24 cellular contexts compared by ENCODE assay signal in genomic region chr13:78709028-78709427, GRCh38.
"Had no signal": no experiment of that assay in that cellular context is flagged by ENCODE, and none has a peak within 500 bp of the region (broad histone marks: within the 10 kb centered on the region; RNA-seq: fewer than 3 reads in every experiment).

No MANE protein-coding gene starts in this region.

- H3K36me3 Mint-ChIP-seq: activated naive CD4-positive, alpha-beta T cell treated with anti-CD3 and anti-CD28 coated beads, Interleukin-2, amount 10 ng/mL, durations not matched to agents 7 days and 5 days; mesothelial cell of epicardium; natural killer cell treated with Interleukin-12 subunit alpha and Interleukin-12 subunit beta and Interleukin-15 and Interleukin-18, amount 100 ng/mL, for 72 hours; stimulated activated memory B cell treated with anti-CD40 and anti-IgM and Interleukin-4, amounts not matched to agents 10 μg/mL and 1 μg/mL and 100 μg/mL, for 72 hours; T-cell; type B pancreatic cell had no signal

- DNase-seq: activated CD4-positive, alpha-beta T cell treated with anti-CD3 and anti-CD28 coated beads, Interleukin-2, amount 10 ng/mL, durations not matched to agents 24 days and 14 days; activated CD4-positive, CD25-positive, alpha-beta regulatory T cell; activated CD8-positive, alpha-beta T cell treated with anti-CD3 and anti-CD28 coated beads for 36 hours; activated naive CD4-positive, alpha-beta T cell treated with anti-CD3 and anti-CD28 coated beads, Interleukin-2, amount 10 ng/mL, durations not matched to agents 7 days and 5 days; activated T-cell treated with anti-CD3 and anti-CD28 coated beads, Interleukin-2, amount 50 U/mL, for 24 hours; aorta; cerebellar nuclear complex; cortex of kidney; esophagus squamous epithelium; foreskin fibroblast; sigmoid colon; spleen; stimulated activated CD4-positive, alpha-beta T cell treated with anti-CD3 and anti-CD28 coated beads, Interleukin-4, amount 100 ng/mL, for 4 hours; T-cell; testis had no signal

- H3K9me3 ChIP-seq: esophagus squamous epithelium, neutrophil, sigmoid colon, testis had no signal

- ATAC-seq: activated CD8-positive, alpha-beta T cell treated with anti-CD3 and anti-CD28 coated beads for 36 hours; left lobe of liver; natural killer cell treated with Interleukin-12 subunit alpha and Interleukin-12 subunit beta and Interleukin-15 and Interleukin-18, amount 100 ng/mL, for 72 hours; stimulated activated memory B cell treated with anti-CD40 and anti-IgM and Interleukin-4, amounts not matched to agents 10 μg/mL and 1 μg/mL and 100 μg/mL, for 72 hours; T-cell had no signal

- H3K4me3 Mint-ChIP-seq: activated CD4-positive, alpha-beta T cell treated with anti-CD3 and anti-CD28 coated beads, Interleukin-2, amount 10 ng/mL, durations not matched to agents 24 days and 14 days; activated CD8-positive, alpha-beta T cell treated with anti-CD3 and anti-CD28 coated beads for 36 hours; activated naive CD4-positive, alpha-beta T cell treated with anti-CD3 and anti-CD28 coated beads, Interleukin-2, amount 10 ng/mL, durations not matched to agents 7 days and 5 days; activated T-cell treated with anti-CD3 and anti-CD28 coated beads, Interleukin-2, amount 50 U/mL, for 24 hours; mesothelial cell of epicardium; natural killer cell treated with Interleukin-12 subunit alpha and Interleukin-12 subunit beta and Interleukin-15 and Interleukin-18, amount 100 ng/mL, for 72 hours; stimulated activated memory B cell treated with anti-CD40 and anti-IgM and Interleukin-4, amounts not matched to agents 10 μg/mL and 1 μg/mL and 100 μg/mL, for 72 hours; T-cell; type B pancreatic cell had no signal

- H3K79me2 ChIP-seq: hepatocyte had no signal

- H3K4me1 Mint-ChIP-seq: activated CD4-positive, alpha-beta T cell treated with anti-CD3 and anti-CD28 coated beads, Interleukin-2, amount 10 ng/mL, durations not matched to agents 24 days and 14 days; activated naive CD4-positive, alpha-beta T cell treated with anti-CD3 and anti-CD28 coated beads, Interleukin-2, amount 10 ng/mL, durations not matched to agents 7 days and 5 days; stimulated activated memory B cell treated with anti-CD40 and anti-IgM and Interleukin-4, amounts not matched to agents 10 μg/mL and 1 μg/mL and 100 μg/mL, for 72 hours; T-cell had no signal

- H3K27ac Mint-ChIP-seq: activated CD4-positive, alpha-beta T cell treated with anti-CD3 and anti-CD28 coated beads, Interleukin-2, amount 10 ng/mL, durations not matched to agents 24 days and 14 days; activated CD8-positive, alpha-beta T cell treated with anti-CD3 and anti-CD28 coated beads for 36 hours; activated naive CD4-positive, alpha-beta T cell treated with anti-CD3 and anti-CD28 coated beads, Interleukin-2, amount 10 ng/mL, durations not matched to agents 7 days and 5 days; activated T-cell treated with anti-CD3 and anti-CD28 coated beads, Interleukin-2, amount 50 U/mL, for 24 hours; mesothelial cell of epicardium; natural killer cell treated with Interleukin-12 subunit alpha and Interleukin-12 subunit beta and Interleukin-15 and Interleukin-18, amount 100 ng/mL, for 72 hours; stimulated activated memory B cell treated with anti-CD40 and anti-IgM and Interleukin-4, amounts not matched to agents 10 μg/mL and 1 μg/mL and 100 μg/mL, for 72 hours; T-cell; type B pancreatic cell had no signal

- FAIRE-seq: islet of Langerhans had no signal

- H2AFZ ChIP-seq: hepatocyte had no signal

- H3K27me3 Mint-ChIP-seq: activated naive CD4-positive, alpha-beta T cell treated with anti-CD3 and anti-CD28 coated beads, Interleukin-2, amount 10 ng/mL, durations not matched to agents 7 days and 5 days; type B pancreatic cell had no signal

- H3K27me3 ChIP-seq: esophagus squamous epithelium, hepatocyte, neutrophil, sigmoid colon, testis had no signal

- H3K4me2 ChIP-seq: hepatocyte had no signal

- H3K4me3 ChIP-seq: esophagus squamous epithelium, hepatocyte, lung, sigmoid colon, spleen, testis had no signal

- H3K36me3 ChIP-seq: esophagus squamous epithelium, neutrophil, sigmoid colon, spleen had no signal

- H3K27ac ChIP-seq: esophagus squamous epithelium, hepatocyte, neutrophil, sigmoid colon, spleen, testis had no signal

- H3K9me3 Mint-ChIP-seq: activated CD4-positive, alpha-beta T cell treated with anti-CD3 and anti-CD28 coated beads, Interleukin-2, amount 10 ng/mL, durations not matched to agents 24 days and 14 days; activated naive CD4-positive, alpha-beta T cell treated with anti-CD3 and anti-CD28 coated beads, Interleukin-2, amount 10 ng/mL, durations not matched to agents 7 days and 5 days; activated T-cell treated with anti-CD3 and anti-CD28 coated beads, Interleukin-2, amount 50 U/mL, for 24 hours; mesothelial cell of epicardium; natural killer cell treated with Interleukin-12 subunit alpha and Interleukin-12 subunit beta and Interleukin-15 and Interleukin-18, amount 100 ng/mL, for 72 hours had no signal

- H3K4me1 ChIP-seq: esophagus squamous epithelium, sigmoid colon, spleen, testis had no signal
